Comparison of ENCODE assay signal across 8 cellular contexts in genomic region chr17:8832711-8833352, GRCh38.
A peak's percentile ranks its signal among the peaks of the same experiment; 100 is the strongest.
DNase-seq lines count a peak whose midpoint lies in the region; ATAC-seq and TF ChIP-seq lines count a peak whose summit lies in the region.

No MANE protein-coding gene starts in this region.

- TF ChIP-seq CTCF in VCaP (conservative IDR thresholded peaks at IDR 0.05) (peak; percentile 47), foreskin fibroblast (IDR thresholded peaks at IDR 0.05; ENCODE audit: low read depth, low read length) (peak; percentile 19), tibial artery (IDR thresholded peaks at IDR 0.05) (no peak)

- H3K27ac ChIP-seq in VCaP (no peak overlapping the region), tibial artery (no peak overlapping the region)

- peak; percentile 59 for DNase-seq in activated CD4-positive, CD25-positive, alpha-beta regulatory T cell treated with anti-CD3 and anti-CD28 coated beads, Interleukin-2, amount 50 U/mL, for 72 hours
- no peak for DNase-seq in activated CD4-positive, CD25-positive, alpha-beta regulatory T cell (lab: John Stamatoyannopoulos, UW)
- no peak for DNase-seq in foreskin fibroblast
- peak; percentile 80 for DNase-seq in stimulated activated CD8-positive, alpha-beta memory T cell treated with anti-CD3 and anti-CD28 coated beads, Interleukin-4, amount 100 ng/mL, for 48 hours
- no peak for DNase-seq in GDM1 (lab: John Stamatoyannopoulos, UW)
- DNase-seq in tibial artery: no peak

- no peaks in the 10 kb centered on the region for H3K9me3 ChIP-seq in tibial artery

- H3K4me3 ChIP-seq in foreskin fibroblast (ENCODE audit: low read depth in 1 of 2, low read length in 2 of 2) (no peak overlapping the region), tibial artery (no peak overlapping the region)

- H3K27me3 ChIP-seq in tibial artery: peaks cover 0 to 63% of the 10 kb centered on the region in 2 donors

- intact Hi-C loops in tibial artery (cut with DNase I; ENCODE audit: low total_unique reads): no loop called here

- H3K36me3 ChIP-seq in tibial artery: no peaks in the 10 kb centered on the region

- peaks cover 0 to 5% (median 0%) of the 10 kb centered on the region in 4 donors for H3K4me1 ChIP-seq in tibial artery

- ATAC-seq in GM19397 (IDR thresholded peaks at IDR 0.05; ENCODE audit: unreplicated experiment): no peak

Comparison
In these comparisons a context has a peak if more than half of its experiments do, and no peak if none do; other contexts are left out.
1. DNase-seq: peak in activated CD4-positive, CD25-positive, alpha-beta regulatory T cell treated with anti-CD3 and anti-CD28 coated beads, Interleukin-2, amount 50 U/mL, for 72 hours (single experiment) and stimulated activated CD8-positive, alpha-beta memory T cell treated with anti-CD3 and anti-CD28 coated beads, Interleukin-4, amount 100 ng/mL, for 48 hours (single experiment); none in activated CD4-positive, CD25-positive, alpha-beta regulatory T cell (0 of 4), foreskin fibroblast (0 of 2), GDM1 (single experiment) and tibial artery (0 of 2).
2. CTCF ChIP-seq: peak in VCaP (single experiment) and foreskin fibroblast (single experiment); none in tibial artery (0 of 2).